12 cellular contexts compared by ENCODE assay signal in the genomic region with DNA sequence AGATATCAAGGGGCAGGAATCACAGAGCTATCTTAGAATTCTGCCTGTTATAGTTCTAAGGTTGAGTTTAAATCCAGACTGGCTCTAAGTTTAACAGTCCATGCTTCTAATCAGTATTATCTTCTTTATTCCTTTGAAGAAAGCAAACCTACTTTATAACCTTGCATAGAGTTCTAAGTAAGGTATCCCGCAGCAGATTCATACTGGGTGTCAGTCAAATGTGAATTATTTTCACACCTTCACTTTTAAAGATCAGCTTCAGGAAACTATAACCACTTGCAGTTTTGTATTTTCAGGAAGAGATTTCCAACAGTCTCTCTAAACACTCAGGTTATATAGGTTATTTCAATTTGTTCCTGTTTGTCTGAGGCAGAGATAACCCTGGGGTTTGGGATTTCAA. TPM values are rescaled to one million over a fixed set of nuclear protein-coding genes. Genes with fewer than 3 reads are reported as not detected.
DNase-seq lines count a peak whose midpoint lies in the region; ATAC-seq and TF ChIP-seq lines count a peak whose summit lies in the region.
"Had no signal": no experiment of that assay in that cellular context is flagged by ENCODE, and none has a peak within 500 bp of the region (broad histone marks: within the 10 kb centered on the region; RNA-seq: fewer than 3 reads in every experiment).

No MANE protein-coding gene starts in this region.

- intact Hi-C loops in Panc1 (cut with micrococcal nuclease; ENCODE audit: unreplicated experiment) (no loop called here), spleen (cut with DNase I; ENCODE audit: low total_unique reads) (no loop called here), prostate gland (cut with DNase I) (no loop called here)

- H3K4me1 ChIP-seq in Panc1 (ENCODE audit: control insufficient read depth, insufficient read depth, low read length) = peaks cover 36% of the 10 kb centered on the region
- peaks cover 3 to 65% (median 22%) of the 10 kb centered on the region in 6 donors for H3K4me1 ChIP-seq in spleen
- no peaks in the 10 kb centered on the region for H3K4me1 ChIP-seq in prostate gland (replicated peaks)
- H3K4me1 ChIP-seq: tibial artery had no signal

- POLR2A ChIA-PET in Panc1 (lab: Charles Lee) = no interaction called here

- H3K9me3 ChIP-seq in Panc1 (ENCODE audit: control insufficient read depth, insufficient read depth, low read depth, low read length) = no peaks in the 10 kb centered on the region
- no peaks in the 10 kb centered on the region for H3K9me3 ChIP-seq in spleen
- H3K9me3 ChIP-seq in prostate gland = no peaks in the 10 kb centered on the region
- H3K9me3 ChIP-seq: tibial artery had no signal

- H3K4me3 Mint-ChIP-seq in activated T-cell treated with anti-CD3 and anti-CD28 coated beads, Interleukin-2, amount 50 U/mL, for 24 hours = peak overlapping the region; percentile 49

- H3K4me3 ChIP-seq in Panc1 (ENCODE audit: low read depth in 2 of 2, low read length in 2 of 2) (no peak overlapping the region), spleen (no peak overlapping the region), prostate gland (no peak overlapping the region)
- H3K4me3 ChIP-seq: lung, tibial artery had no signal

- H3K36me3 ChIP-seq in Panc1 (ENCODE audit: control insufficient read depth, insufficient read depth, low read length) (peaks cover 20% of the 10 kb centered on the region), spleen (peaks cover 0 to 45% (median 21%) of the 10 kb centered on the region in 6 donors), prostate gland (no peaks in the 10 kb centered on the region)

- CTCF ChIA-PET in Panc1 (lab: Charles Lee) = interaction anchor here (1.2 kb wide), 1 partner anchor 21 kb away, joined by 3 read pairs; a partner anchor contains a TSS

- TF ChIP-seq POLR2A in spleen (IDR thresholded peaks at IDR 0.05) (no peak), prostate gland (IDR thresholded peaks at IDR 0.05) (no peak)

- H3K36me3 Mint-ChIP-seq in activated T-cell treated with anti-CD3 and anti-CD28 coated beads, Interleukin-2, amount 50 U/mL, for 24 hours (ENCODE audit: low read depth) = peaks cover 57% of the 10 kb centered on the region

- H3K27ac ChIP-seq in Panc1 (ENCODE audit: low read length) (peak overlapping the region; percentile 31; the same call in 1 of the 2 replicates), spleen (peak overlapping the region; percentile 4 to 70 (median 58)), prostate gland (no peak overlapping the region)
- H3K27ac ChIP-seq: tibial artery had no signal

- no peaks in the 10 kb centered on the region for H3K9me3 Mint-ChIP-seq in activated T-cell treated with anti-CD3 and anti-CD28 coated beads, Interleukin-2, amount 50 U/mL, for 24 hours

- no peak for DNase-seq in activated T-cell treated with anti-CD3 and anti-CD28 coated beads, Interleukin-2, amount 50 U/mL, for 24 hours
- no peak for DNase-seq in activated T-cell treated with anti-CD3 and anti-CD28 coated beads for 4 hours
- DNase-seq in Panc1 (ENCODE audit: low read depth, low spot score) = no peak
- no peak for DNase-seq in spleen
- no peak for DNase-seq in ecto neural progenitor cell (ENCODE audit: low spot score)
- no peak for DNase-seq in NCI-H510A treated with DMSO at 0.1 percent for 48 hours (lab: John Stamatoyannopoulos, UW)
- DNase-seq in prostate gland (ENCODE audit: low spot score) = no peak
- DNase-seq: aorta; stimulated activated CD4-positive, alpha-beta T cell treated with anti-CD3 and anti-CD28 coated beads, Interleukin-15, amount 100 ng/mL, for 24 hours; tibial artery had no signal

- no peaks in the 10 kb centered on the region for H3K27me3 Mint-ChIP-seq in activated T-cell treated with anti-CD3 and anti-CD28 coated beads, Interleukin-2, amount 50 U/mL, for 24 hours

- WGBS in spleen, 5 donors = 68 to 83% (median 73%) methylated on average over 1 of the region's 1 CpG
- WGBS in prostate gland = 93% methylated on average over 1 of the region's 1 CpG

- TF ChIP-seq CTCF in Panc1 (IDR thresholded peaks at IDR 0.05) = no peak
- no peak for TF ChIP-seq CTCF in spleen (IDR thresholded peaks at IDR 0.05 in 8 of 11, conservative IDR thresholded peaks at IDR 0.05 in 3 of 11)
- TF ChIP-seq CTCF in prostate gland (IDR thresholded peaks at IDR 0.05) = no peak

- H3K27me3 ChIP-seq in Panc1 (ENCODE audit: control insufficient read depth, insufficient read depth, low read length) (no peaks in the 10 kb centered on the region), spleen (replicated peaks in 1 of 7) (no peaks in the 10 kb centered on the region), prostate gland (replicated peaks; ENCODE audit: insufficient read depth) (no peaks in the 10 kb centered on the region)
- H3K27me3 ChIP-seq: tibial artery had no signal

- ATAC-seq in HG02885 (IDR thresholded peaks at IDR 0.05; ENCODE audit: poor library complexity, unreplicated experiment) = peak; percentile 8
- no peak for ATAC-seq in Panc1

- in situ Hi-C loops in Panc1 (cut with HindIII; ENCODE audit: low pct_unique_long_range_greater_than_20kb, low sequenced_read_pairs) = no loop called here

- peak overlapping the region; percentile 94 for H3K27ac Mint-ChIP-seq in activated T-cell treated with anti-CD3 and anti-CD28 coated beads, Interleukin-2, amount 50 U/mL, for 24 hours

- H3K4me1 Mint-ChIP-seq in activated T-cell treated with anti-CD3 and anti-CD28 coated beads, Interleukin-2, amount 50 U/mL, for 24 hours (ENCODE audit: low read depth) = peaks cover 67% of the 10 kb centered on the region

- no TSS peak for BruUV-seq in Panc1 (replicated peaks; lab: Mats Ljungman, UMichigan)

RNA-seq across cellular contexts. Expression of a gene that starts 21.2 kb away (rescaled TPM):
- total RNA-seq in Panc1 (2021; ENCODE audit: unreplicated experiment) (25.2 TPM), spleen (10 to 100 TPM; 19.1 to 49.4 (median 27.9) TPM), prostate gland (1 to 10 TPM; 3.6 to 5.8 TPM)
- polyA plus RNA-seq in Panc1 (2012; ENCODE audit: insufficient read length) = 18.3 TPM
- polyA plus RNA-seq in spleen = 10 to 100 TPM in 2 of 3 donors, 1 to 10 TPM in 1; 6.2 to 13.6 (median 10.7) TPM

RNA-seq across cellular contexts. Expression of a gene that starts 49.6 kb away (rescaled TPM):
- total RNA-seq in Panc1 (2021; ENCODE audit: unreplicated experiment) = 0.15 TPM
- not detected for polyA plus RNA-seq in Panc1 (2012; ENCODE audit: insufficient read length)
- total RNA-seq in spleen = 10 to 100 TPM in 1 of 7 donors, 1 to 10 TPM in 6; 4.8 to 11.5 (median 7.7) TPM
- 1 to 10 TPM; 2.2 to 7.5 (median 2.6) TPM for polyA plus RNA-seq in spleen
- total RNA-seq in prostate gland = 1 to 10 TPM; 2.8 to 3.1 TPM

RNA-seq across cellular contexts. Expression of a gene that starts 51.4 kb away (rescaled TPM):
- 4.7 TPM for total RNA-seq in Panc1 (2021; ENCODE audit: unreplicated experiment)
- polyA plus RNA-seq in Panc1 (2012; ENCODE audit: insufficient read length) = 3.6 TPM
- 1,000 to 10,000 TPM in 1 of 7 donors, 100 to 1,000 TPM in 6; 128 to 1,421 (median 242) TPM for total RNA-seq in spleen
- 100 to 1,000 TPM; 104 to 324 (median 224) TPM for polyA plus RNA-seq in spleen
- total RNA-seq in prostate gland = 1,000 to 10,000 TPM; 1,024 to 1,957 TPM

Comparison
In these comparisons a context has a peak if more than half of its experiments do, and no peak if none do; other contexts are left out.
1. H3K27ac ChIP-seq: peak in Panc1 (single experiment) and spleen (8 of 8); none in prostate gland (0 of 2).
2. RNA of a gene that starts 51.4 kb away (total RNA-seq): 1,024 to 1,957 TPM in prostate gland and 128 to 1,421 TPM in spleen; 4.7 TPM in Panc1 (single experiment); every median in the first group is over 10 times any median in the second.